26 cellular contexts compared by ENCODE assay signal in the genomic region with DNA sequence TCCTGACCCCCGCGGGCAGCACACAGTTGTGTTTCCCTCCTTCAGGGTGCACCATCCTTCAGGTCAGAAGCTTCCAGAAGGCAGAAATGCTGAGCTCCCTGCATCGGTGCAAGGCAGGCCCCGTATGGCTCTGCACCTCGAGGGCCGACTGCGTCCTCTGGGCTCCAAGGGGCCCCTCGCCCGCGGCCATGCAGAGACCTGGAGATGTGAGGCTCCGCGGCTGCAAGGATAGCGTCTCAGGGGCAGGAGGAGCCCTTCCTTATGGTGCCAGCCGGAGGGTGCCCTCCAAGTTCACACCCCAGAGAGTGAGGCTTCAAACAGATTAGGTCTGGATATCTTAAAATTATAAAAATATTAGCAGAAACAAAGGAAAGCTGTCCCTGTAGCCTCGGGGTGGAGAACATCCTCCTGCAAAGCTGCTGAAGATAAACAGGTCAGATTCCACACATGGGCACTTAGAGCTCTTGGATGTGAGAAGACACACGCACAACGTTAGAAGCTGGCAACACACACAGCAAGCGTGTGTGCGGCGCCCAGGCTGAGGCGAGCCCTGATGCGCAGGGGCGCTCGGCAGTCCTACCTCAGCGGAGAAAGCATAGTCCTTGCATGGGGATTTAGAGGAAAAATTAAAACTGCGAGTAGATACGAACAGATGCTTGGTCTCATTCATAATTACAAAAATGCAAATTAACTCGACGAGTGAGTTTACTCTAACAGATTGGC. TPM values are rescaled to one million over a fixed set of nuclear protein-coding genes. Genes with fewer than 3 reads are reported as not detected.
DNase-seq lines count a peak whose midpoint lies in the region; ATAC-seq, FAIRE-seq and TF ChIP-seq lines count a peak whose summit lies in the region.
"Had no signal": no experiment of that assay in that cellular context is flagged by ENCODE, and none has a peak within 500 bp of the region (broad histone marks: within the 10 kb centered on the region; RNA-seq: fewer than 3 reads in every experiment).

No MANE protein-coding gene starts in this region.

- no CpG with 5 or more reads among the region's 29 CpGs for WGBS in neuronal stem cell (ENCODE audit: extremely low coverage in 2 of 2, insufficient read length in 2 of 2, insufficient replicate concordance in 1 of 2), 2 donors

- peaks cover 23% of the 10 kb centered on the region for H3K27me3 Mint-ChIP-seq in astrocyte (ENCODE audit: low read depth, unreplicated experiment)

- H2AFZ ChIP-seq in astrocyte (ENCODE audit: low read depth, low read length) (no peak overlapping the region), neuronal stem cell (ENCODE audit: low read length) (no peak overlapping the region)
- H2AFZ ChIP-seq: GM23338 had no signal

- peaks cover 4% of the 10 kb centered on the region for H3K36me3 Mint-ChIP-seq in astrocyte (ENCODE audit: low read depth, unreplicated experiment)

- no peak for ATAC-seq in HG02970 (IDR thresholded peaks at IDR 0.05; ENCODE audit: low FRiP score, unreplicated experiment)
- ATAC-seq: GM23338, PC-3 had no signal

- no peak overlapping the region for H2BK5ac ChIP-seq in neuronal stem cell (ENCODE audit: low read length)

- peak; percentile 1 for DNase-seq in BE2C
- DNase-seq in astrocyte (ENCODE audit: low read depth), result no peak
- DNase-seq in neuronal stem cell (ENCODE audit: low spot score), result no peak
- no peak for DNase-seq in foreskin melanocyte
- no peak for DNase-seq in NCI-H2196 treated with DMSO at 0.1 percent for 48 hours (lab: John Stamatoyannopoulos, UW; ENCODE audit: unreplicated experiment)
- DNase-seq: AML-193; HFFc6; KBM-7; MV-4-11; NCI-H1105; NCI-H1436 treated with DMSO at 0.1 percent for 48 hours; NCI-H187 treated with DMSO at 0.1 percent for 48 hours; NCI-H2171 treated with DMSO at 0.1 percent for 48 hours; NCI-H82; NK-92 treated with Interleukin-12 subunit alpha and Interleukin-12 subunit beta, amount 100 ng/mL, for 24 hours; PC-3 had no signal

- H3K9me3 Mint-ChIP-seq in astrocyte (ENCODE audit: unreplicated experiment), result peaks cover 3% of the 10 kb centered on the region

- FAIRE-seq in astrocyte (lab: Jason Lieb, UNC), result no peak
- FAIRE-seq: A549, D721Med, G401.6 had no signal

- H3K36me3 ChIP-seq in BE2C (no peaks in the 10 kb centered on the region), astrocyte (ENCODE audit: insufficient read depth, low read length) (no peaks in the 10 kb centered on the region), neuronal stem cell (replicated peaks in 1 of 2; ENCODE audit: control insufficient read depth in 2 of 2, insufficient read depth in 2 of 2, low read length in 2 of 2) (peaks cover 0 to 18% of the 10 kb centered on the region in 2 donors)
- H3K36me3 ChIP-seq in BLaER1 treated with 17β-estradiol and CSF1 and Interleukin-3, amounts not matched to agents 10 nM and 100 nM, result no peaks in the 10 kb centered on the region
- H3K36me3 ChIP-seq: HAP-1, SJSA1 had no signal

- no peak overlapping the region for H2BK120ac ChIP-seq in neuronal stem cell (ENCODE audit: low read depth, low read length)

- no peak overlapping the region for H3K14ac ChIP-seq in neuronal stem cell (ENCODE audit: low read length)

- no peak overlapping the region for H2BK12ac ChIP-seq in neuronal stem cell (ENCODE audit: low read length)

- H4K91ac ChIP-seq in neuronal stem cell (ENCODE audit: low read depth, low read length, poor library complexity), result no peak overlapping the region

- no peak overlapping the region for H3K27ac Mint-ChIP-seq in astrocyte (ENCODE audit: unreplicated experiment)
- H3K27ac Mint-ChIP-seq: GM23338, HFFc6 had no signal

- H3K4me1 Mint-ChIP-seq in astrocyte (ENCODE audit: low read depth, unreplicated experiment), result no peaks in the 10 kb centered on the region
- H3K4me1 Mint-ChIP-seq: GM23338 had no signal

- no peak overlapping the region for H2BK15ac ChIP-seq in neuronal stem cell (ENCODE audit: low read length)

- H3K9me3 ChIP-seq in BE2C (no peaks in the 10 kb centered on the region), astrocyte (ENCODE audit: insufficient read depth, low read depth, low read length) (peaks cover 14% of the 10 kb centered on the region), neuronal stem cell (replicated peaks in 1 of 2; ENCODE audit: control insufficient read depth in 2 of 2, insufficient read depth in 1 of 2, low read depth in 1 of 2, low read length in 2 of 2) (peaks cover 0 to 18% of the 10 kb centered on the region in 2 donors)
- H3K9me3 ChIP-seq in BLaER1 treated with 17β-estradiol and CSF1 and Interleukin-3, amounts not matched to agents 10 nM and 100 nM (replicated peaks in 1 of 11), result peaks cover 0 to 17% (median 0%) of the 10 kb centered on the region in 11 experiments; a peak in 5 of 22 replicates
- H3K9me3 ChIP-seq: HAP-1 had no signal

- H3K4me3 ChIP-seq in BE2C (ENCODE audit: low read depth, low read length) (no peak overlapping the region), astrocyte (ENCODE audit: insufficient read depth, low read depth, low read length) (no peak overlapping the region), neuronal stem cell (ENCODE audit: low read length in 2 of 2) (no peak overlapping the region)
- no peak overlapping the region for H3K4me3 ChIP-seq in BLaER1 treated with 17β-estradiol and CSF1 and Interleukin-3, amounts not matched to agents 10 nM and 100 nM
- H3K4me3 ChIP-seq: A549, GM23338, HAP-1, SJSA1 had no signal

- H3K4ac ChIP-seq in neuronal stem cell (ENCODE audit: low read length), result no peak overlapping the region

- H2AK5ac ChIP-seq in neuronal stem cell (ENCODE audit: low read depth, low read length), result no peak overlapping the region

- TF ChIP-seq CTCF in BE2C (IDR thresholded peaks at IDR 0.05; ENCODE audit: low read depth, low read length), result no peak
- no peak for TF ChIP-seq CTCF in astrocyte (IDR thresholded peaks at IDR 0.05; ENCODE audit: insufficient read depth, low read depth, low read length)

- H3K4me2 ChIP-seq in BLaER1 treated with 17β-estradiol and CSF1 and Interleukin-3, amounts not matched to agents 10 nM and 100 nM, result peak overlapping the region in 8 of 11 experiments; percentile 46 to 88 (median 76); a peak in 16 of 22 replicates
- H3K4me2 ChIP-seq in astrocyte (ENCODE audit: low read length) (no peak overlapping the region), neuronal stem cell (ENCODE audit: insufficient read depth, low read length, poor library complexity, severe bottlenecking) (no peak overlapping the region)
- H3K4me2 ChIP-seq: A549, GM23338 had no signal

- H3K9ac ChIP-seq in BLaER1 treated with 17β-estradiol and CSF1 and Interleukin-3, amounts not matched to agents 10 nM and 100 nM, result peak overlapping the region in 2 of 11 experiments; percentile 14 to 41; a peak in 1 of 22 replicates
- no peak overlapping the region for H3K9ac ChIP-seq in astrocyte (ENCODE audit: low read length)
- no peak overlapping the region for H3K9ac ChIP-seq in neuronal stem cell (ENCODE audit: low read depth, low read length, poor library complexity)

- peaks cover 0 to 59% (median 16%) of the 10 kb centered on the region in 11 experiments; a peak in 15 of 22 replicates for H4K20me1 ChIP-seq in BLaER1 treated with 17β-estradiol and CSF1 and Interleukin-3, amounts not matched to agents 10 nM and 100 nM
- no peaks in the 10 kb centered on the region for H4K20me1 ChIP-seq in astrocyte (ENCODE audit: insufficient read depth, low read length)

- peak overlapping the region; percentile 57 for H3K4me3 Mint-ChIP-seq in astrocyte (ENCODE audit: unreplicated experiment)
- H3K4me3 Mint-ChIP-seq: GM23338, HFFc6 had no signal

- H3K27me3 ChIP-seq in BE2C, result peaks cover 41% of the 10 kb centered on the region
- H3K27me3 ChIP-seq in BLaER1 treated with 17β-estradiol and CSF1 and Interleukin-3, amounts not matched to agents 10 nM and 100 nM, result peaks cover 11 to 69% (median 37%) of the 10 kb centered on the region in 11 experiments
- no peaks in the 10 kb centered on the region for H3K27me3 ChIP-seq in astrocyte (ENCODE audit: insufficient read depth, low read length)
- H3K27me3 ChIP-seq in neuronal stem cell (ENCODE audit: control insufficient read depth in 3 of 3, insufficient read depth in 3 of 3, low read depth in 1 of 3, low read length in 3 of 3), result peaks cover 0 to 5% (median 0%) of the 10 kb centered on the region in 3 experiments
- H3K27me3 ChIP-seq: SJSA1 had no signal

- H3K18ac ChIP-seq in neuronal stem cell (ENCODE audit: low read length), result no peak overlapping the region

- peak overlapping the region; percentile 95 for H3K23ac ChIP-seq in neuronal stem cell (ENCODE audit: low read depth, low read length, poor library complexity)

- H3K79me1 ChIP-seq in neuronal stem cell (ENCODE audit: low read depth, low read length), result peaks cover 5% of the 10 kb centered on the region

- no peaks in the 10 kb centered on the region for H3K79me2 ChIP-seq in astrocyte (ENCODE audit: insufficient read depth, low read length)

- no peaks in the 10 kb centered on the region for H3K4me1 ChIP-seq in BE2C
- peaks cover 17 to 77% (median 64%) of the 10 kb centered on the region in 10 experiments for H3K4me1 ChIP-seq in BLaER1 treated with 17β-estradiol and CSF1 and Interleukin-3, amounts not matched to agents 10 nM and 100 nM
- H3K4me1 ChIP-seq in astrocyte (ENCODE audit: insufficient read depth, low read length), result no peaks in the 10 kb centered on the region
- peaks cover 0 to 6% of the 10 kb centered on the region in 2 donors for H3K4me1 ChIP-seq in neuronal stem cell (ENCODE audit: control insufficient read depth in 2 of 2, insufficient read depth in 1 of 2, low read depth in 1 of 2, low read length in 2 of 2)
- H3K4me1 ChIP-seq: A549, HAP-1, SJSA1 had no signal

- H3K27ac ChIP-seq in BLaER1 treated with 17β-estradiol and CSF1 and Interleukin-3, amounts not matched to agents 10 nM and 100 nM, result no peak overlapping the region
- no peak overlapping the region for H3K27ac ChIP-seq in astrocyte (ENCODE audit: low read depth, low read length)
- no peak overlapping the region for H3K27ac ChIP-seq in neuronal stem cell (replicated peaks; ENCODE audit: low read length)
- H3K27ac ChIP-seq: A549, SJSA1 had no signal

- H4K8ac ChIP-seq in neuronal stem cell (ENCODE audit: low read depth, low read length), result no peak overlapping the region

RNA-seq across cellular contexts. Expression of a gene that starts 20.3 kb away (rescaled TPM):
- 3.9 TPM for polyA plus RNA-seq in BE2C (2012; ENCODE audit: insufficient read depth, insufficient read length, low read depth)
- total RNA-seq in astrocyte, result 2.6 and 4.1 TPM in 2 replicates
- polyA plus RNA-seq in neuronal stem cell (2013, experiment 1 of 2), result 6.4 TPM
- polyA plus RNA-seq in neuronal stem cell (2013, experiment 2 of 2), result 6.1 TPM
- total RNA-seq: PC-3 had no signal

RNA-seq across cellular contexts. Expression of a gene that starts 49.7 kb away (rescaled TPM):
- polyA plus RNA-seq in BE2C (2012; ENCODE audit: insufficient read depth, insufficient read length, low read depth), result not detected
- total RNA-seq in astrocyte, result 0.18 TPM in 1 of 2 replicates, not detected in the other
- 0.35 TPM for polyA plus RNA-seq in neuronal stem cell (2013, experiment 1 of 2)
- polyA plus RNA-seq in neuronal stem cell (2013, experiment 2 of 2), result 0.33 TPM
- total RNA-seq: HFFc6, LHCN-M2, MCF 10A, PC-3, SJSA1 had no signal
- polyA plus RNA-seq: A549 had no signal

RNA-seq across cellular contexts. Expression of a gene that starts 57.3 kb away (rescaled TPM):
- 0.15 TPM for polyA plus RNA-seq in BE2C (2012; ENCODE audit: insufficient read depth, insufficient read length, low read depth)
- total RNA-seq in astrocyte, result 0.11 TPM in 1 of 2 replicates, not detected in the other
- polyA plus RNA-seq in neuronal stem cell (2013, experiment 1 of 2), result 0.42 TPM
- polyA plus RNA-seq in neuronal stem cell (2013, experiment 2 of 2), result 0.35 TPM
- total RNA-seq: HFFc6, LHCN-M2, MCF 10A, PC-3, SJSA1 had no signal
- polyA plus RNA-seq: A549 had no signal

Comparison
In these comparisons a context has a peak if more than half of its experiments do, and no peak if none do; other contexts are left out.
1. H3K4me2 ChIP-seq: peak in BLaER1 treated with 17β-estradiol and CSF1 and Interleukin-3, amounts not matched to agents 10 nM and 100 nM (8 of 11); none in astrocyte (single experiment) and neuronal stem cell (single experiment).